In genomic region chr9:33695299-33695698, GRCh38 we compare ENCODE assay signal across 32 cellular contexts.
"Had no signal": no experiment of that assay in that cellular context is flagged by ENCODE, and none has a peak within 500 bp of the region (broad histone marks: within the 10 kb centered on the region; RNA-seq: fewer than 3 reads in every experiment).

No MANE protein-coding gene starts in this region.

- H3K36me3 ChIP-seq: adrenal gland, ascending aorta, brain microvascular endothelial cell, breast epithelium, cardiac muscle cell had no signal

- H3K4me1 ChIP-seq: ascending aorta, body of pancreas, breast epithelium had no signal

- H3K27ac ChIP-seq: adrenal gland, ascending aorta, body of pancreas, brain microvascular endothelial cell, breast epithelium, cardiac muscle cell had no signal

- H3K9me3 ChIP-seq: adrenal gland, ascending aorta, body of pancreas, breast epithelium had no signal

- DNase-seq: activated effector memory CD4-positive, alpha-beta T cell treated with anti-CD3 and anti-CD28 coated beads, Interleukin-2, amount 50 U/mL, for 16 hours; activated effector memory CD4-positive, alpha-beta T cell treated with Interleukin-2 at 50 U/mL for 16 hours; activated gamma-delta T cell; activated gamma-delta T cell treated with Interleukin-2 at 50 U/mL for 16 hours; activated naive CD4-positive, alpha-beta T cell; activated naive CD4-positive, alpha-beta T cell treated with anti-CD3 and anti-CD28 coated beads for 36 hours; activated naive CD4-positive, alpha-beta T cell treated with anti-CD3 and anti-CD28 coated beads, Interleukin-2, amount 10 ng/mL, durations not matched to agents 7 days and 5 days; activated naive CD4-positive, alpha-beta T cell treated with anti-CD3 and anti-CD28 coated beads, Interleukin-2, amount 50 U/mL, for 16 hours; activated naive CD4-positive, alpha-beta T cell treated with Interleukin-2 at 50 U/mL for 16 hours; activated naive CD8-positive, alpha-beta T cell treated with anti-CD3 and anti-CD28 coated beads for 36 hours; activated naive CD8-positive, alpha-beta T cell treated with anti-CD3 and anti-CD28 coated beads, Interleukin-2, amount 10 ng/mL, durations not matched to agents 7 days and 5 days; activated naive CD8-positive, alpha-beta T cell treated with anti-CD3 and anti-CD28 coated beads, Interleukin-2, amount 50 U/mL, for 24 hours; activated T-cell treated with anti-CD3 and anti-CD28 coated beads, Interleukin-2, amount 50 U/mL, for 1 hour; activated T-cell treated with anti-CD3 and anti-CD28 coated beads, Interleukin-2, amount 50 U/mL, for 24 hours; activated T-cell treated with anti-CD3 and anti-CD28 coated beads, Interleukin-2, amount 50 U/mL, for 4 hours; activated T-cell treated with anti-CD3 and anti-CD28 coated beads, Interleukin-2, amount 50 U/mL, for 48 hours; activated T-cell treated with anti-CD3 and anti-CD28 coated beads, Interleukin-2, amount 50 U/mL, for 72 hours; adrenal gland; amniotic stem cell; amygdala; anterior cingulate cortex; aorta; body of pancreas; brain microvascular endothelial cell; caudate nucleus; central memory CD4-positive, alpha-beta T cell; cerebellar nuclear complex had no signal

- H3K4me3 ChIP-seq: adrenal gland, ascending aorta, body of pancreas, breast epithelium, cardiac muscle cell had no signal

- ATAC-seq: activated naive CD4-positive, alpha-beta T cell treated with anti-CD3 and anti-CD28 coated beads, Interleukin-2, amount 50 U/mL, for 72 hours; activated naive CD8-positive, alpha-beta T cell treated with anti-CD3 and anti-CD28 coated beads, Interleukin-2, amount 50 U/mL, for 24 hours; activated T-cell treated with anti-CD3 and anti-CD28 coated beads, Interleukin-2, amount 50 U/mL, for 4 hours; activated T-cell treated with anti-CD3 and anti-CD28 coated beads, Interleukin-2, amount 50 U/mL, for 72 hours; activated T-helper 17 cell treated with anti-CD3 and anti-CD28 coated beads, Interleukin-2, amount 50 U/mL, for 72 hours; body of pancreas had no signal

- H3K27me3 ChIP-seq: adrenal gland, ascending aorta, body of pancreas, brain microvascular endothelial cell, breast epithelium, cardiac muscle cell had no signal
